Comparison of ENCODE assay signal across 20 cellular contexts in the genomic region with DNA sequence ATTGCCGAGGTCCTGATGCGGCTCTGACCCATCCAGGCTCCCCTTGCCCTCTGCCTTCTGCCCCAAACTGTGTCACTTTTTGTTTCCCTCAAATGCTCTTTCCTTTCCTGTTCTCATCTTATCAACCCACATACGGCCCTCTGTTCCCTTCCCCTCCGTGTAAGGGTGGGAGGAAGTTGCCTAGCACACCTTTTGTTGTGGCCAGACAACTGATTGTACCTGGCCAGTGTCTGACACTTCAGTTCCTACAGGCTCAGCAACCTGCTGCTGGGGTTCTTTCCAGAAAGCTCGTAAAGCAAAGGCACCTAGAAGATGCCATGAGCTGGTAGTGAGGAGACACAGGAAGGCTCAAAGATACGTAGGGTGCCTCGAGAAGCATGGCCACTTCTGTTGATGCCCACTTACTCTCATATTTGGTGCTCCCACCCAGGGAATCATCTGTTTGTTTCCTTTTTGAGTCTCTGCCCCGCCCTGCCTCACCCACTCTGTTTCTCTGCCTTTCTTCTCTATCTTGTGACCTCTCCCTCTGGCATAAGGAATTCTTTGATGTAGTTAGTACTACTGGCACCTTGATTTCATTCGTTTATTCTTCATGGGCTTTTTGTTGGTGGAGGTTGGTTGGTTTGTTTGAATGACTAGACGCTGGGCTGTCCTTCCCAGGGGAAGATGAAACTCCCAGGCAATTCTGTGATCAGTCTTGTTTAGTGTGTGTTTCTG.
DNase-seq lines count a peak whose midpoint lies in the region; ATAC-seq and TF ChIP-seq lines count a peak whose summit lies in the region.
"Had no signal": no experiment of that assay in that cellular context is flagged by ENCODE, and none has a peak within 500 bp of the region (broad histone marks: within the 10 kb centered on the region; RNA-seq: fewer than 3 reads in every experiment).

No MANE protein-coding gene starts in this region.

- no peak overlapping the region for H3K27ac ChIP-seq in CD4-positive, CD25-positive, alpha-beta regulatory T cell (ENCODE audit: insufficient read depth, low read length, poor library complexity, severe bottlenecking)
- H3K27ac ChIP-seq in ovary, result no peak overlapping the region
- H3K27ac ChIP-seq: A549 had no signal

- no peak for TF ChIP-seq EP300 in ovary (IDR thresholded peaks at IDR 0.05)

- H3K27me3 Mint-ChIP-seq in activated CD4-positive, alpha-beta memory T cell treated with anti-CD3 and anti-CD28 coated beads for 36 hours, result peaks cover 36% of the 10 kb centered on the region
- peaks cover 44% of the 10 kb centered on the region for H3K27me3 Mint-ChIP-seq in activated CD4-positive, alpha-beta memory T cell treated with anti-CD3 and anti-CD28 coated beads, Interleukin-2, amount 10 ng/mL, durations not matched to agents 7 days and 5 days
- peaks cover 34% of the 10 kb centered on the region for H3K27me3 Mint-ChIP-seq in CD4-positive, CD25-positive, alpha-beta regulatory T cell
- H3K27me3 Mint-ChIP-seq in activated CD8-positive, alpha-beta T cell treated with anti-CD3 and anti-CD28 coated beads for 36 hours, result peaks cover 25% of the 10 kb centered on the region
- peaks cover 7 to 24% (median 17%) of the 10 kb centered on the region in 3 donors for H3K27me3 Mint-ChIP-seq in immature natural killer cell (ENCODE audit: low read depth in 3 of 3)

- CTCF ChIA-PET in activated CD4-positive, alpha-beta memory T cell treated with anti-CD3 and anti-CD28 coated beads for 36 hours (lab: Charles Lee), result no interaction called here
- CTCF ChIA-PET in activated CD4-positive, alpha-beta memory T cell treated with anti-CD3 and anti-CD28 coated beads, Interleukin-2, amount 10 ng/mL, durations not matched to agents 7 days and 5 days (lab: Charles Lee), result no interaction called here
- CTCF ChIA-PET in activated CD8-positive, alpha-beta T cell treated with anti-CD3 and anti-CD28 coated beads for 36 hours (lab: Charles Lee), result interaction anchor here (1.0 kb wide), 1 partner anchor 141 kb away, joined by 3 read pairs; no protein-coding TSS in a partner anchor

- H3K4me1 Mint-ChIP-seq in activated CD4-positive, alpha-beta memory T cell treated with anti-CD3 and anti-CD28 coated beads for 36 hours (ENCODE audit: low read depth), result peaks cover 17% of the 10 kb centered on the region
- peaks cover 6% of the 10 kb centered on the region for H3K4me1 Mint-ChIP-seq in activated CD4-positive, alpha-beta memory T cell treated with anti-CD3 and anti-CD28 coated beads, Interleukin-2, amount 10 ng/mL, durations not matched to agents 7 days and 5 days
- H3K4me1 Mint-ChIP-seq in CD4-positive, CD25-positive, alpha-beta regulatory T cell, result peaks cover 4 to 12% (median 6%) of the 10 kb centered on the region in 4 donors
- peaks cover 20% of the 10 kb centered on the region for H3K4me1 Mint-ChIP-seq in activated CD8-positive, alpha-beta T cell treated with anti-CD3 and anti-CD28 coated beads for 36 hours (ENCODE audit: low read depth)
- peaks cover 0 to 2% of the 10 kb centered on the region in 2 donors for H3K4me1 Mint-ChIP-seq in immature natural killer cell
- H3K4me1 Mint-ChIP-seq: B cell had no signal

- H3K9me3 ChIP-seq in CD4-positive, CD25-positive, alpha-beta regulatory T cell (ENCODE audit: control insufficient read depth in 2 of 2, low read length in 2 of 2), result no peaks in the 10 kb centered on the region
- H3K9me3 ChIP-seq in mucosa of descending colon (no peaks in the 10 kb centered on the region), ovary (no peaks in the 10 kb centered on the region)
- H3K9me3 ChIP-seq: A549, tibial nerve had no signal

- H3K36me3 Mint-ChIP-seq in activated CD4-positive, alpha-beta memory T cell treated with anti-CD3 and anti-CD28 coated beads for 36 hours, result no peaks in the 10 kb centered on the region
- no peaks in the 10 kb centered on the region for H3K36me3 Mint-ChIP-seq in activated CD4-positive, alpha-beta memory T cell treated with anti-CD3 and anti-CD28 coated beads, Interleukin-2, amount 10 ng/mL, durations not matched to agents 7 days and 5 days (ENCODE audit: low read depth)
- H3K36me3 Mint-ChIP-seq in CD4-positive, CD25-positive, alpha-beta regulatory T cell, result no peaks in the 10 kb centered on the region
- H3K36me3 Mint-ChIP-seq in activated CD8-positive, alpha-beta T cell treated with anti-CD3 and anti-CD28 coated beads for 36 hours (ENCODE audit: low read depth), result no peaks in the 10 kb centered on the region
- H3K36me3 Mint-ChIP-seq in immature natural killer cell, result peaks cover 0 to 4% (median 0%) of the 10 kb centered on the region in 3 donors

- H3K4me3 Mint-ChIP-seq in activated CD4-positive, alpha-beta memory T cell treated with anti-CD3 and anti-CD28 coated beads for 36 hours, result no peak overlapping the region
- H3K4me3 Mint-ChIP-seq in activated CD4-positive, alpha-beta memory T cell treated with anti-CD3 and anti-CD28 coated beads, Interleukin-2, amount 10 ng/mL, durations not matched to agents 7 days and 5 days, result no peak overlapping the region
- H3K4me3 Mint-ChIP-seq in CD4-positive, CD25-positive, alpha-beta regulatory T cell, result no peak overlapping the region
- no peak overlapping the region for H3K4me3 Mint-ChIP-seq in activated CD8-positive, alpha-beta T cell treated with anti-CD3 and anti-CD28 coated beads for 36 hours
- no peak overlapping the region for H3K4me3 Mint-ChIP-seq in immature natural killer cell
- H3K4me3 Mint-ChIP-seq: B cell; HFFc6; stimulated activated naive CD8-positive, alpha-beta T cell treated with anti-CD3 and anti-CD28 coated beads, Interleukin-15, Interleukin-2, amounts not matched to agents 100 ng/mL and 50 ng/mL, for 24 hours had no signal

- peak in 1 of 2 donors; percentile 12 for ATAC-seq in CD4-positive, CD25-positive, alpha-beta regulatory T cell (ENCODE audit: low read depth in 2 of 2)
- ATAC-seq in activated CD8-positive, alpha-beta T cell treated with anti-CD3 and anti-CD28 coated beads for 36 hours, result peak; percentile 77
- ATAC-seq in mucosa of descending colon, result peak; percentile 37
- ATAC-seq: A549 had no signal

- H3K27ac Mint-ChIP-seq in activated CD4-positive, alpha-beta memory T cell treated with anti-CD3 and anti-CD28 coated beads for 36 hours, result no peak overlapping the region
- H3K27ac Mint-ChIP-seq in activated CD4-positive, alpha-beta memory T cell treated with anti-CD3 and anti-CD28 coated beads, Interleukin-2, amount 10 ng/mL, durations not matched to agents 7 days and 5 days, result no peak overlapping the region
- H3K27ac Mint-ChIP-seq in CD4-positive, CD25-positive, alpha-beta regulatory T cell, result peak overlapping the region; percentile 28 to 60 (median 43)
- H3K27ac Mint-ChIP-seq in activated CD8-positive, alpha-beta T cell treated with anti-CD3 and anti-CD28 coated beads for 36 hours, result no peak overlapping the region
- H3K27ac Mint-ChIP-seq in immature natural killer cell, result no peak overlapping the region
- H3K27ac Mint-ChIP-seq: B cell; stimulated activated naive CD8-positive, alpha-beta T cell treated with anti-CD3 and anti-CD28 coated beads, Interleukin-15, Interleukin-2, amounts not matched to agents 100 ng/mL and 50 ng/mL, for 24 hours had no signal

- POLR2A ChIA-PET in activated CD4-positive, alpha-beta memory T cell treated with anti-CD3 and anti-CD28 coated beads for 36 hours (lab: Charles Lee), result no interaction called here
- POLR2A ChIA-PET in activated CD4-positive, alpha-beta memory T cell treated with anti-CD3 and anti-CD28 coated beads, Interleukin-2, amount 10 ng/mL, durations not matched to agents 7 days and 5 days (lab: Charles Lee), result no interaction called here
- POLR2A ChIA-PET in activated CD8-positive, alpha-beta T cell treated with anti-CD3 and anti-CD28 coated beads for 36 hours (lab: Charles Lee), result no interaction called here

- peak; percentile 20 for DNase-seq in activated CD4-positive, alpha-beta memory T cell treated with anti-CD3 and anti-CD28 coated beads for 36 hours
- DNase-seq in activated CD4-positive, alpha-beta memory T cell treated with anti-CD3 and anti-CD28 coated beads, Interleukin-2, amount 10 ng/mL, durations not matched to agents 7 days and 5 days, result no peak
- DNase-seq in CD4-positive, CD25-positive, alpha-beta regulatory T cell, result peak in 1 of 3 donors; percentile 12
- DNase-seq in activated CD8-positive, alpha-beta T cell treated with anti-CD3 and anti-CD28 coated beads for 36 hours, result peak; percentile 44
- DNase-seq in mucosa of descending colon (peak in 1 of 3 donors; percentile 37), ovary (no peak), immature natural killer cell (no peak)
- no peak for DNase-seq in stimulated activated CD4-positive, alpha-beta T cell treated with anti-CD3 and anti-CD28 coated beads, Interleukin-2, amount 100 ng/mL, for 48 hours
- DNase-seq: activated CD4-positive, alpha-beta T cell treated with anti-CD3 and anti-CD28 coated beads, Interleukin-2, amount 50 U/mL, for 1 hour; Calu3; HFFc6; Kasumi-1; kidney glomerular epithelial cell; NCI-H1092; NCI-H187 treated with DMSO at 0.1 percent for 48 hours; stimulated activated CD4-positive, alpha-beta T cell treated with anti-CD3 and anti-CD28 coated beads, Interleukin-4, amount 100 ng/mL, for 4 hours had no signal

- TF ChIP-seq CTCF in activated CD8-positive, alpha-beta T cell treated with anti-CD3 and anti-CD28 coated beads for 36 hours (IDR thresholded peaks at IDR 0.05), result no peak
- TF ChIP-seq CTCF in mucosa of descending colon (IDR thresholded peaks at IDR 0.05) (no peak), ovary (IDR thresholded peaks at IDR 0.05) (no peak)

- H3K4me3 ChIP-seq in CD4-positive, CD25-positive, alpha-beta regulatory T cell (ENCODE audit: low read depth, low read length), result no peak overlapping the region
- no peak overlapping the region for H3K4me3 ChIP-seq in mucosa of descending colon
- no peak overlapping the region for H3K4me3 ChIP-seq in ovary
- H3K4me3 ChIP-seq: A549, tibial nerve had no signal

- H3K27me3 ChIP-seq in CD4-positive, CD25-positive, alpha-beta regulatory T cell (ENCODE audit: control insufficient read depth, insufficient read depth, low read length), result peaks cover 5% of the 10 kb centered on the region
- no peaks in the 10 kb centered on the region for H3K27me3 ChIP-seq in ovary
- H3K27me3 ChIP-seq: tibial nerve had no signal

- no peaks in the 10 kb centered on the region for H3K36me3 ChIP-seq in CD4-positive, CD25-positive, alpha-beta regulatory T cell (ENCODE audit: control insufficient read depth, insufficient read depth, low read length)
- H3K36me3 ChIP-seq in mucosa of descending colon (ENCODE audit: low read depth), result no peaks in the 10 kb centered on the region
- H3K36me3 ChIP-seq in ovary, result no peaks in the 10 kb centered on the region
- H3K36me3 ChIP-seq: tibial nerve had no signal

- TF ChIP-seq POLR2A in ovary (IDR thresholded peaks at IDR 0.05), result no peak

- intact Hi-C loops in activated CD4-positive, alpha-beta memory T cell treated with anti-CD3 and anti-CD28 coated beads for 36 hours (cut with micrococcal nuclease), result no loop called here
- intact Hi-C loops in activated CD8-positive, alpha-beta T cell treated with anti-CD3 and anti-CD28 coated beads for 36 hours (cut with micrococcal nuclease), result no loop called here
- intact Hi-C loops in mucosa of descending colon (cut with DNase I, micrococcal nuclease) (no loop called here), ovary (cut with DNase I) (no loop called here)

- no peaks in the 10 kb centered on the region for H3K4me1 ChIP-seq in CD4-positive, CD25-positive, alpha-beta regulatory T cell (ENCODE audit: control insufficient read depth, insufficient read depth, low read length, poor library complexity, severe bottlenecking)
- H3K4me1 ChIP-seq in mucosa of descending colon (ENCODE audit: low read depth) (peaks cover 8% of the 10 kb centered on the region), ovary (ENCODE audit: insufficient read depth) (no peaks in the 10 kb centered on the region)

- H3K9me3 Mint-ChIP-seq in activated CD4-positive, alpha-beta memory T cell treated with anti-CD3 and anti-CD28 coated beads for 36 hours, result no peaks in the 10 kb centered on the region
- H3K9me3 Mint-ChIP-seq in activated CD4-positive, alpha-beta memory T cell treated with anti-CD3 and anti-CD28 coated beads, Interleukin-2, amount 10 ng/mL, durations not matched to agents 7 days and 5 days, result no peaks in the 10 kb centered on the region
- no peaks in the 10 kb centered on the region for H3K9me3 Mint-ChIP-seq in CD4-positive, CD25-positive, alpha-beta regulatory T cell
- H3K9me3 Mint-ChIP-seq in activated CD8-positive, alpha-beta T cell treated with anti-CD3 and anti-CD28 coated beads for 36 hours, result no peaks in the 10 kb centered on the region
- H3K9me3 Mint-ChIP-seq in immature natural killer cell, result no peaks in the 10 kb centered on the region
- H3K9me3 Mint-ChIP-seq: HFFc6; stimulated activated naive CD8-positive, alpha-beta T cell treated with anti-CD3 and anti-CD28 coated beads, Interleukin-15, Interleukin-2, amounts not matched to agents 100 ng/mL and 50 ng/mL, for 24 hours had no signal

- 80 to 87% (median 81%) methylated on average over 10 of the region's 10 CpGs for WGBS in ovary, 3 donors

Comparison
In these comparisons a context has a peak if more than half of its experiments do, and no peak if none do; other contexts are left out.
1. DNase-seq: peak in activated CD4-positive, alpha-beta memory T cell treated with anti-CD3 and anti-CD28 coated beads for 36 hours (single experiment) and activated CD8-positive, alpha-beta T cell treated with anti-CD3 and anti-CD28 coated beads for 36 hours (single experiment); none in activated CD4-positive, alpha-beta memory T cell treated with anti-CD3 and anti-CD28 coated beads, Interleukin-2, amount 10 ng/mL, durations not matched to agents 7 days and 5 days (single experiment), stimulated activated CD4-positive, alpha-beta T cell treated with anti-CD3 and anti-CD28 coated beads, Interleukin-2, amount 100 ng/mL, for 48 hours (0 of 2), ovary (0 of 5) and immature natural killer cell (0 of 3).
2. H3K27ac Mint-ChIP-seq: peak in CD4-positive, CD25-positive, alpha-beta regulatory T cell (3 of 3); none in activated CD4-positive, alpha-beta memory T cell treated with anti-CD3 and anti-CD28 coated beads for 36 hours (single experiment), activated CD4-positive, alpha-beta memory T cell treated with anti-CD3 and anti-CD28 coated beads, Interleukin-2, amount 10 ng/mL, durations not matched to agents 7 days and 5 days (single experiment), activated CD8-positive, alpha-beta T cell treated with anti-CD3 and anti-CD28 coated beads for 36 hours (single experiment) and immature natural killer cell (0 of 6).